Comparison of ENCODE assay signal across 8 cellular contexts in genomic region chr21:28516996-28517592, GRCh38.
A peak's percentile ranks its signal among the peaks of the same experiment; 100 is the strongest.
DNase-seq lines count a peak whose midpoint lies in the region; ATAC-seq and TF ChIP-seq lines count a peak whose summit lies in the region.

No MANE protein-coding gene starts in this region.

- H3K27me3 ChIP-seq in NT2/D1 (ENCODE audit: insufficient read depth, insufficient read length) (no peaks in the 10 kb centered on the region), osteoblast (ENCODE audit: insufficient read depth, low read length) (no peaks in the 10 kb centered on the region), transverse colon (no peaks in the 10 kb centered on the region)

- no peaks in the 10 kb centered on the region for H3K4me1 ChIP-seq in NT2/D1 (ENCODE audit: insufficient read depth, insufficient read length)
- peaks cover 15% of the 10 kb centered on the region for H3K4me1 ChIP-seq in osteoblast (ENCODE audit: insufficient read depth, low read length)
- H3K4me1 ChIP-seq in transverse colon, result peaks cover 0 to 4% (median 0%) of the 10 kb centered on the region in 4 donors

- in situ Hi-C loops in transverse colon (cut with MboI; ENCODE audit: low pct_ligation_motif_present in 1 of 4, low pct_unique_long_range_greater_than_20kb in 1 of 4, low sequenced_read_pairs in 3 of 4), result loop anchor here in 3 of 4 donors (10.0 to 25.0 kb wide), 4 partner anchors 220 to 445 kb away; no protein-coding TSS in a partner anchor

- H3K36me3 ChIP-seq in NT2/D1 (ENCODE audit: insufficient read depth, insufficient read length, low read length), result no peaks in the 10 kb centered on the region
- no peaks in the 10 kb centered on the region for H3K36me3 ChIP-seq in osteoblast (ENCODE audit: insufficient read depth, low read length)
- H3K36me3 ChIP-seq in transverse colon, result no peaks in the 10 kb centered on the region

- no peak overlapping the region for H3K27ac ChIP-seq in osteoblast (ENCODE audit: low read depth, low read length)
- no peak overlapping the region for H3K27ac ChIP-seq in transverse colon

- no peak for TF ChIP-seq POLR2A in transverse colon (IDR thresholded peaks at IDR 0.05)

- no peak overlapping the region for H3K9ac ChIP-seq in NT2/D1 (ENCODE audit: insufficient read length, low read depth)

- H3K4me3 ChIP-seq in NT2/D1 (ENCODE audit: insufficient read length, low read depth) (no peak overlapping the region), fibroblast of villous mesenchyme (ENCODE audit: low read depth, low read length) (no peak overlapping the region), osteoblast (ENCODE audit: insufficient read depth, low read length) (no peak overlapping the region), transverse colon (no peak overlapping the region)

- intact Hi-C loops in transverse colon (cut with DNase I; ENCODE audit: low total_unique reads), result loop anchor here (2.0 to 10.0 kb wide), 3 partner anchors 62 to 425 kb away; no protein-coding TSS in a partner anchor

- DNase-seq in COLO668 (lab: John Stamatoyannopoulos, UW; ENCODE audit: unreplicated experiment) (peak; percentile 23), NT2/D1 (ENCODE audit: low read depth, low spot score) (peak; percentile 83), activated T-cell treated with anti-CD3 and anti-CD28 coated beads for 48 hours (ENCODE audit: low read depth) (peak; percentile 43), fibroblast of villous mesenchyme (ENCODE audit: low read depth) (peak; percentile 36), osteoblast (ENCODE audit: insufficient read length, low spot score, missing footprints) (no peak), transverse colon (peak; percentile 67)

- TF ChIP-seq EP300 in transverse colon (IDR thresholded peaks at IDR 0.05; ENCODE audit: low read depth), result no peak

- H2AFZ ChIP-seq in osteoblast (ENCODE audit: low read length), result no peak overlapping the region

- 41 to 70% methylated on average over 2 to 6 of the region's 6 CpGs for WGBS in transverse colon (ENCODE audit: low coverage in 1 of 2), 2 donors

- H4K20me1 ChIP-seq in osteoblast (ENCODE audit: insufficient read depth, low read length), result no peaks in the 10 kb centered on the region

- no peaks in the 10 kb centered on the region for H3K79me2 ChIP-seq in osteoblast (ENCODE audit: insufficient read depth, low read length)

- no peaks in the 10 kb centered on the region for H3K9me3 ChIP-seq in NT2/D1 (ENCODE audit: insufficient read depth, low read length)
- no peaks in the 10 kb centered on the region for H3K9me3 ChIP-seq in osteoblast (ENCODE audit: low read depth, low read length)
- H3K9me3 ChIP-seq in transverse colon, result no peaks in the 10 kb centered on the region

- TF ChIP-seq CTCF in fibroblast of villous mesenchyme (IDR thresholded peaks at IDR 0.05; ENCODE audit: insufficient read depth, low read depth, low read length) (peak; percentile 73), osteoblast (IDR thresholded peaks at IDR 0.05; ENCODE audit: extremely low read depth, low read depth, low read length) (peak; percentile 14), transverse colon (IDR thresholded peaks at IDR 0.05) (peak; percentile 44 to 54 (median 53))

- no peak overlapping the region for H3K4me2 ChIP-seq in osteoblast (ENCODE audit: insufficient read depth, low read length)

- ATAC-seq in GM19438 (IDR thresholded peaks at IDR 0.05; ENCODE audit: low read depth, unreplicated experiment), result peak; percentile 99
- ATAC-seq in HG03439 (IDR thresholded peaks at IDR 0.05; ENCODE audit: unreplicated experiment), result peak; percentile 97

Comparison
In these comparisons a context has a peak if more than half of its experiments do, and no peak if none do; other contexts are left out.
1. CTCF ChIP-seq: peak in every context shown above with its lines; median percentile 73 in fibroblast of villous mesenchyme; 53 in transverse colon; 14 in osteoblast.